In genomic region chr7:130732980-130733865, GRCh38 we compare ENCODE assay signal across 8 cellular contexts. TPM values are rescaled to one million over a fixed set of nuclear protein-coding genes. Genes with fewer than 3 reads are reported as not detected.
DNase-seq lines count a peak whose midpoint lies in the region; ATAC-seq, FAIRE-seq and TF ChIP-seq lines count a peak whose summit lies in the region.

No MANE protein-coding gene starts in this region.

- H4K5ac ChIP-seq in H1 (ENCODE audit: insufficient read length, low read depth, low read length) = no peak overlapping the region

- H2AK5ac ChIP-seq in H1 (ENCODE audit: low read depth, low read length) = no peak overlapping the region

- peaks cover 6 to 14% of the 10 kb centered on the region in 2 donors for H3K36me3 Mint-ChIP-seq in CD14-positive monocyte
- peaks cover 29% of the 10 kb centered on the region for H3K36me3 Mint-ChIP-seq in nephron (ENCODE audit: low read depth)

- H4K8ac ChIP-seq in H1 (ENCODE audit: extremely low read depth, insufficient read depth, low read length) = peak overlapping the region; percentile 57; the same call in 1 of the 2 replicates

- ATAC-seq in HG02852 (IDR thresholded peaks at IDR 0.05; ENCODE audit: unreplicated experiment) (peak; percentile 55), HG03521 (IDR thresholded peaks at IDR 0.05; ENCODE audit: unreplicated experiment) (no peak), GM18517 (IDR thresholded peaks at IDR 0.05; ENCODE audit: unreplicated experiment) (no peak)

- CTCF ChIA-PET in H1 (lab: Charles Lee; ENCODE audit: partially characterized antibody) = interaction anchor here (0.7 to 2.0 kb wide), 2 partner anchors 12 to 25 kb away, joined by 3 to 10 read pairs; no protein-coding TSS in a partner anchor

- H3K27ac Mint-ChIP-seq in CD14-positive monocyte = no peak overlapping the region
- no peak overlapping the region for H3K27ac Mint-ChIP-seq in nephron

- no peak overlapping the region for H2BK12ac ChIP-seq in H1 (ENCODE audit: low read depth, low read length)

- H3K27me3 Mint-ChIP-seq in CD14-positive monocyte (ENCODE audit: low read depth in 3 of 3) = peaks cover 70 to 86% (median 82%) of the 10 kb centered on the region in 3 donors
- peaks cover 82% of the 10 kb centered on the region for H3K27me3 Mint-ChIP-seq in nephron (ENCODE audit: low read depth)

- 8% methylated on average over 58 of the region's 90 CpGs; no CpG with 5 or more reads in 1 of the 2 experiments for WGBS in H1 (ENCODE audit: extremely low coverage in 1 of 2, insufficient coverage in 1 of 2, insufficient read length in 1 of 2, insufficient replicate concordance in 2 of 2, low coverage in 1 of 2, low lambda C conversion rate in 2 of 2, missing lambda C conversion rate in 1 of 2), 2 experiments

- 0 out of 4 replicates have a peak, but pooled peaks of 1 of the 2 experiments have one; percentile 2 for TF ChIP-seq RAD21 in H1 (IDR thresholded peaks at IDR 0.05 in 1 of 2, conservative IDR thresholded peaks at IDR 0.05 in 1 of 2; ENCODE audit: low read depth in 2 of 2, low read length in 2 of 2)

- no peak overlapping the region for H3K56ac ChIP-seq in H1 (replicated peaks; ENCODE audit: insufficient read length, low read depth, low read length)

- no peak overlapping the region for H3K18ac ChIP-seq in H1 (ENCODE audit: extremely low read depth, low read length)

- no peak overlapping the region for H4K91ac ChIP-seq in H1 (replicated peaks; ENCODE audit: insufficient read length, low read length)

- H3K27me3 ChIP-seq in H1 (replicated peaks in 1 of 4; ENCODE audit: control insufficient read depth in 3 of 4, extremely low read depth in 1 of 4, insufficient read depth in 3 of 4, low read length in 3 of 4) = peaks cover 26 to 69% (median 51%) of the 10 kb centered on the region in 4 experiments

- 0 out of 7 replicates have a peak, but pooled peaks cover 0 to 4% (median 0%) of the 10 kb centered on the region in 4 experiments for H3K4me1 ChIP-seq in H1 (replicated peaks in 1 of 4; ENCODE audit: control insufficient read depth in 3 of 4, insufficient read depth in 4 of 4, low read length in 3 of 4)

- POLR2A ChIA-PET in H1 (lab: Charles Lee; ENCODE audit: partially characterized antibody) = interaction anchor here (0.6 to 2.1 kb wide), 5 partner anchors 10 to 663 kb away, joined by 3 to 5 read pairs (median 3); partner anchors contain the start of gene KLHDC10

- peak overlapping the region; percentile 21 to 70 (median 43) for H3K4me3 ChIP-seq in H1 (ENCODE audit: extremely low read depth in 1 of 4, insufficient read depth in 2 of 4, low read depth in 3 of 4, low read length in 4 of 4)

- peaks cover 2% of the 10 kb centered on the region; the same call in 1 of the 2 replicates for H3K23me2 ChIP-seq in H1 (ENCODE audit: low read depth, low read length)

- H3K4me2 ChIP-seq in H1 (ENCODE audit: insufficient read depth in 1 of 2, low read depth in 2 of 2, low read length in 2 of 2) = peak overlapping the region; percentile 66 to 84

- H2BK15ac ChIP-seq in H1 (ENCODE audit: low read length) = no peak overlapping the region

- H3K36me3 ChIP-seq in H1 (ENCODE audit: control insufficient read depth in 2 of 4, insufficient read depth in 4 of 4, low read length in 3 of 4) = no peaks in the 10 kb centered on the region; a peak in 1 of 8 replicates

- H2BK20ac ChIP-seq in H1 (ENCODE audit: low read length) = no peak overlapping the region

- peaks cover 16 to 43% (median 39%) of the 10 kb centered on the region in 7 donors for H3K9me3 Mint-ChIP-seq in CD14-positive monocyte
- H3K9me3 Mint-ChIP-seq in nephron = peaks cover 48% of the 10 kb centered on the region

- peaks cover 0 to 8% of the 10 kb centered on the region in 2 experiments for H4K20me1 ChIP-seq in H1 (replicated peaks in 1 of 2; ENCODE audit: control insufficient read depth in 1 of 2, insufficient read depth in 2 of 2, low read length in 2 of 2)

- no peak overlapping the region for H3K27ac ChIP-seq in H1 (ENCODE audit: low read depth, low read length)

- H2BK120ac ChIP-seq in H1 (replicated peaks; ENCODE audit: low read depth, low read length) = no peak overlapping the region

- no peak for DNase-seq in CD14-positive monocyte (ENCODE audit: low spot score)
- DNase-seq in T-helper 22 cell (ENCODE audit: low read depth) = peak; percentile 1
- DNase-seq in H1 (ENCODE audit: low read depth in 1 of 2, low spot score in 2 of 2) = peak in 1 of 2 experiments; percentile 74
- DNase-seq in C1 segment of cervical spinal cord (lab: John Stamatoyannopoulos, UW) = no peak

- intact Hi-C loops in CD14-positive monocyte (cut with micrococcal nuclease) = no loop called here

- TF ChIP-seq CTCF in CD14-positive monocyte (IDR thresholded peaks at IDR 0.05) = peak; percentile 43
- peak in 1 of 3 experiments; percentile 3; a peak in 1 of 4 replicates for TF ChIP-seq CTCF in H1 (IDR thresholded peaks at IDR 0.05; ENCODE audit: control extremely low read depth in 1 of 3, insufficient read depth in 1 of 3, low read depth in 1 of 3, low read length in 3 of 3)
- TF ChIP-seq CTCF in nephron (IDR thresholded peaks at IDR 0.05; ENCODE audit: unreplicated experiment in 3 of 3) = no peak

- no peak for TF ChIP-seq EP300 in H1 (IDR thresholded peaks at IDR 0.05; ENCODE audit: borderline replicate concordance in 1 of 2, low read depth in 2 of 2, low read length in 2 of 2)

- H3K9ac ChIP-seq in H1 (replicated peaks in 1 of 4; ENCODE audit: extremely low read depth in 1 of 4, low read depth in 3 of 4, low read length in 3 of 4) = peak overlapping the region in 1 of 4 experiments; percentile 53; a peak in 1 of 7 replicates

- no peaks in the 10 kb centered on the region for H3K9me3 ChIP-seq in H1 (ENCODE audit: insufficient read depth in 2 of 2, low read depth in 1 of 2, low read length in 1 of 2)

- no peak overlapping the region for H3K14ac ChIP-seq in H1 (ENCODE audit: insufficient read length)

- peak overlapping the region; percentile 44 for H2AFZ ChIP-seq in H1 (ENCODE audit: low read length)

- H3K4me3 Mint-ChIP-seq in CD14-positive monocyte (peak overlapping the region; percentile 68 to 83), nephron (peak overlapping the region; percentile 76 to 81 (median 80))

- no peak overlapping the region for H2BK5ac ChIP-seq in H1 (ENCODE audit: low read depth, low read length)

- TF ChIP-seq POLR2A in H1 (IDR thresholded peaks at IDR 0.05; ENCODE audit: control extremely low read depth in 1 of 2, low read depth in 2 of 2, low read length in 2 of 2) = no peak

- no peak for FAIRE-seq in H1 (lab: Jason Lieb, UNC)

- H3K79me2 ChIP-seq in H1 (ENCODE audit: control insufficient read depth in 1 of 2, insufficient read depth in 2 of 2, low read length in 2 of 2) = no peaks in the 10 kb centered on the region

- H3K4ac ChIP-seq in H1 (replicated peaks; ENCODE audit: insufficient read length, low read depth, low read length) = no peak overlapping the region

- H3K4me1 Mint-ChIP-seq in CD14-positive monocyte (peaks cover 16% of the 10 kb centered on the region), nephron (peaks cover 5% of the 10 kb centered on the region)

- H3K79me1 ChIP-seq in H1 (ENCODE audit: low read depth, low read length) = no peaks in the 10 kb centered on the region

- no peak overlapping the region for H3K23ac ChIP-seq in H1 (ENCODE audit: insufficient read length)

TF ChIP-seq in H1, 55 proteins besides CTCF, POLR2A, EP300 and RAD21 (continues in another document):
- TF ChIP-seq RBBP5 (IDR thresholded peaks at IDR 0.05; ENCODE audit: borderline replicate concordance, low read depth, low read length) (peak; percentile 0; the same call in 1 of the 2 replicates), KDM4A (IDR thresholded peaks at IDR 0.05; ENCODE audit: low read depth, low read length, severe bottlenecking) (peak; percentile 88), RNF2 (IDR thresholded peaks at IDR 0.05; ENCODE audit: borderline replicate concordance, low read depth, low read length, missing control alignments, poor library complexity, severe bottlenecking) (peak; percentile 46), EZH2 (IDR thresholded peaks at IDR 0.05; ENCODE audit: low read depth, low read length, severe bottlenecking) (peak; percentile 78), MAX (IDR thresholded peaks at IDR 0.05) (peak; percentile 69), E2F6 (IDR thresholded peaks at IDR 0.05) (peak; percentile 91), TAF1 (IDR thresholded peaks at IDR 0.05; ENCODE audit: low read depth, low read length) (0 out of 2 replicates have a peak, but pooled peaks have one; percentile 1), CREB1 (IDR thresholded peaks at IDR 0.05) (peak; percentile 57), SUZ12 (IDR thresholded peaks at IDR 0.05; ENCODE audit: low read length) (peak; percentile 84)

RNA-seq across cellular contexts. Expression of gene KLF14, which starts 0.8 kb away (rescaled TPM):
- polyA plus RNA-seq in CD14-positive monocyte = not detected
- not detected in 2 replicates for total RNA-seq in H1 (2021; fragmentation: NEBNext Ultra II Directional; extraction: Animal tissue kit (Norgen Biotek cat#: 25700))
- 0.02 TPM in 1 of 2 replicates, not detected in the other for polyA plus RNA-seq in H1 (2011; rRNA removed)
- polyA plus RNA-seq in H1 (2011; cell fraction: cytosol; rRNA removed) = 0.03 TPM
- polyA plus RNA-seq in H1 (2011; cell fraction: nucleus; rRNA removed) = 0.03 TPM
- not detected in 4 replicates for polyA plus RNA-seq in H1 (2012, experiment 1 of 2)
- not detected for polyA plus RNA-seq in H1 (2012, experiment 2 of 2)
- not detected for polyA plus RNA-seq in H1 (2013, experiment 1 of 2)
- not detected for polyA plus RNA-seq in H1 (2013, experiment 2 of 2)
- polyA minus RNA-seq in H1 (2011; rRNA and poly(A)+ RNA removed) = not detected in 2 replicates
- polyA minus RNA-seq in H1 (2011; cell fraction: cytosol; rRNA and poly(A)+ RNA removed) = not detected
- not detected for polyA minus RNA-seq in H1 (2011; cell fraction: nucleus; rRNA and poly(A)+ RNA removed)

RNA-seq across cellular contexts. Expression of gene TSGA13, which starts 46.9 kb away (rescaled TPM):
- polyA plus RNA-seq in CD14-positive monocyte (not detected), H1 (2011; rRNA removed) (not detected in 2 replicates)
- not detected in 2 replicates for total RNA-seq in H1 (2021; fragmentation: NEBNext Ultra II Directional; extraction: Animal tissue kit (Norgen Biotek cat#: 25700))
- not detected for polyA plus RNA-seq in H1 (2011; cell fraction: cytosol; rRNA removed)
- polyA plus RNA-seq in H1 (2011; cell fraction: nucleus; rRNA removed) = not detected
- polyA plus RNA-seq in H1 (2012, experiment 1 of 2) = not detected in 4 replicates
- polyA plus RNA-seq in H1 (2012, experiment 2 of 2) = not detected
- polyA plus RNA-seq in H1 (2013, experiment 1 of 2) = not detected
- not detected for polyA plus RNA-seq in H1 (2013, experiment 2 of 2)
- polyA minus RNA-seq in H1 (2011; rRNA and poly(A)+ RNA removed) = not detected in 2 replicates
- polyA minus RNA-seq in H1 (2011; cell fraction: cytosol; rRNA and poly(A)+ RNA removed) = not detected
- not detected for polyA minus RNA-seq in H1 (2011; cell fraction: nucleus; rRNA and poly(A)+ RNA removed)
